22 cellular contexts compared by ENCODE assay signal in genomic region chr4:115357767-115358166, GRCh38.
DNase-seq lines count a peak whose midpoint lies in the region; ATAC-seq and TF ChIP-seq lines count a peak whose summit lies in the region.
"Had no signal": no experiment of that assay in that cellular context is flagged by ENCODE, and none has a peak within 500 bp of the region (broad histone marks: within the 10 kb centered on the region; RNA-seq: fewer than 3 reads in every experiment).

No MANE protein-coding gene starts in this region.

- ATAC-seq in SK-N-SH treated with all-trans-retinoic acid at 6 μM for 48 hours (no peak), HG02678 (IDR thresholded peaks at IDR 0.05; ENCODE audit: unreplicated experiment) (no peak), HG02623 (IDR thresholded peaks at IDR 0.05; ENCODE audit: unreplicated experiment) (no peak), GM18498 (IDR thresholded peaks at IDR 0.05; ENCODE audit: unreplicated experiment) (no peak)

- no peaks in the 10 kb centered on the region for H3K27me3 ChIP-seq in SK-N-SH (ENCODE audit: insufficient read depth)
- no peaks in the 10 kb centered on the region for H3K27me3 ChIP-seq in mesendoderm (ENCODE audit: insufficient read depth, low read length, poor library complexity)
- no peaks in the 10 kb centered on the region for H3K27me3 ChIP-seq in neural cell (ENCODE audit: insufficient read depth, low read depth, low read length)
- H3K27me3 ChIP-seq: BE2C, BLaER1 had no signal

- H3K4me3 ChIP-seq in SK-N-SH (ENCODE audit: low read depth in 2 of 2, low read length in 1 of 2) (no peak overlapping the region), mesendoderm (ENCODE audit: low read length) (no peak overlapping the region), neural cell (ENCODE audit: low read length) (no peak overlapping the region)
- H3K4me3 ChIP-seq: BLaER1 had no signal

- POLR2A ChIA-PET in SK-N-SH (lab: Yijun Ruan, JAX) = no interaction called here

- TF ChIP-seq RAD21 in SK-N-SH (IDR thresholded peaks at IDR 0.05; ENCODE audit: low read length) (no peak), neural cell (conservative IDR thresholded peaks at IDR 0.05) (no peak)

- CTCF ChIA-PET in SK-N-SH (lab: Yijun Ruan, JAX) = no interaction called here

- no peak overlapping the region for H3K23ac ChIP-seq in mesendoderm (ENCODE audit: low read length)

- no peak overlapping the region for H3K56ac ChIP-seq in mesendoderm (ENCODE audit: low read length)

- DNase-seq in SK-N-SH (peak; percentile 23), NCI-H69 (lab: John Stamatoyannopoulos, UW) (peak; percentile 54), mesendoderm (peak; percentile 44)
- DNase-seq: 8988T; ACHN; BE2C; C1 segment of cervical spinal cord; CD4-positive, alpha-beta memory T cell; CD4-positive, CD25-positive, alpha-beta regulatory T cell; CD8-positive, alpha-beta memory T cell; COR-L47; DMS 273 treated with DMSO at 0.1 percent for 48 hours; DMS153; DMS53; DMS79; GF-D8 had no signal

- H3K4ac ChIP-seq in mesendoderm (ENCODE audit: low read depth, low read length) = no peak overlapping the region

- H3K79me2 ChIP-seq in SK-N-SH (ENCODE audit: insufficient read depth) (no peaks in the 10 kb centered on the region), mesendoderm (ENCODE audit: control insufficient read depth, insufficient read depth, low read length) (no peaks in the 10 kb centered on the region), neural cell (replicated peaks; ENCODE audit: insufficient read depth, low read length) (no peaks in the 10 kb centered on the region)

- no peak overlapping the region for H3K27ac ChIP-seq in SK-N-SH (ENCODE audit: low read depth in 2 of 2, low read length in 1 of 2)
- no peak overlapping the region for H3K27ac ChIP-seq in mesendoderm (ENCODE audit: low read depth, low read length)
- H3K27ac ChIP-seq in neural cell (ENCODE audit: low read length) = no peak overlapping the region
- H3K27ac ChIP-seq: BLaER1 had no signal

- no peak overlapping the region for H4K8ac ChIP-seq in mesendoderm (ENCODE audit: low read depth, low read length)

- H3K9me3 ChIP-seq in SK-N-SH (no peaks in the 10 kb centered on the region), neural cell (ENCODE audit: low read length) (peaks cover 8% of the 10 kb centered on the region)
- H3K9me3 ChIP-seq: BE2C had no signal

- H2BK120ac ChIP-seq in mesendoderm (ENCODE audit: low read depth, low read length) = no peak overlapping the region

- H2AFZ ChIP-seq in SK-N-SH (ENCODE audit: low read depth) = no peak overlapping the region
- no peak overlapping the region for H2AFZ ChIP-seq in neural cell (ENCODE audit: low read depth, low read length)

- H3K9me2 ChIP-seq in SK-N-SH = no peaks in the 10 kb centered on the region
- H3K9me2 ChIP-seq in neural cell (ENCODE audit: insufficient read depth, low read length) = no peaks in the 10 kb centered on the region

- H2AK5ac ChIP-seq in mesendoderm (ENCODE audit: low read length) = no peak overlapping the region

- H3F3A ChIP-seq in SK-N-SH (replicated peaks; ENCODE audit: insufficient read depth) (no peaks in the 10 kb centered on the region), neural cell (ENCODE audit: insufficient read depth, low read length, poor library complexity, severe bottlenecking) (no peaks in the 10 kb centered on the region)

- no peak overlapping the region for H4K5ac ChIP-seq in mesendoderm (ENCODE audit: low read length)

- no peak overlapping the region for H3K18ac ChIP-seq in mesendoderm (ENCODE audit: low read length)

- H2BK15ac ChIP-seq in mesendoderm (replicated peaks; ENCODE audit: low read depth) = no peak overlapping the region

- no peaks in the 10 kb centered on the region for H3K79me1 ChIP-seq in mesendoderm (ENCODE audit: low read length)

- H3K4me2 ChIP-seq in SK-N-SH (no peak overlapping the region), mesendoderm (ENCODE audit: low read length) (no peak overlapping the region), neural cell (ENCODE audit: low read length) (no peak overlapping the region)
- H3K4me2 ChIP-seq: BLaER1 had no signal

- no peak for TF ChIP-seq EP300 in SK-N-SH (IDR thresholded peaks at IDR 0.05; ENCODE audit: borderline replicate concordance in 1 of 2, low read depth in 1 of 2, low read length in 1 of 2)
- no peak for TF ChIP-seq EP300 in neural cell (conservative IDR thresholded peaks at IDR 0.05; ENCODE audit: poor library complexity, severe bottlenecking)

- H4K20me1 ChIP-seq in SK-N-SH (ENCODE audit: insufficient read depth) = no peaks in the 10 kb centered on the region
- no peaks in the 10 kb centered on the region for H4K20me1 ChIP-seq in neural cell (ENCODE audit: insufficient read depth)
- H4K20me1 ChIP-seq: BLaER1 had no signal

- TF ChIP-seq CTCF in SK-N-SH (IDR thresholded peaks at IDR 0.05) (no peak), neural cell (IDR thresholded peaks at IDR 0.05; ENCODE audit: poor library complexity, severe bottlenecking) (no peak)

- H3K36me3 ChIP-seq in SK-N-SH (replicated peaks in 1 of 2; ENCODE audit: control insufficient read depth in 1 of 2, insufficient read depth in 2 of 2, low read length in 1 of 2) (no peaks in the 10 kb centered on the region), mesendoderm (ENCODE audit: control insufficient read depth, insufficient read depth, low read length) (no peaks in the 10 kb centered on the region), neural cell (ENCODE audit: insufficient read depth, low read length) (no peaks in the 10 kb centered on the region)
- H3K36me3 ChIP-seq: BE2C, BLaER1 had no signal

- no peak overlapping the region for H2BK5ac ChIP-seq in mesendoderm (ENCODE audit: low read length)

- no peaks in the 10 kb centered on the region for H3K4me1 ChIP-seq in SK-N-SH (ENCODE audit: control insufficient read depth in 1 of 2, insufficient read depth in 2 of 2, low read depth in 1 of 2, low read length in 1 of 2)
- no peaks in the 10 kb centered on the region for H3K4me1 ChIP-seq in mesendoderm (ENCODE audit: control insufficient read depth, low read depth, low read length)
- H3K4me1 ChIP-seq: BE2C, BLaER1 had no signal

- H3K9ac ChIP-seq in SK-N-SH = no peak overlapping the region
- H3K9ac ChIP-seq in mesendoderm (ENCODE audit: low read length) = no peak overlapping the region
- no peak overlapping the region for H3K9ac ChIP-seq in neural cell (ENCODE audit: low read length)
- H3K9ac ChIP-seq: BLaER1 had no signal

TF ChIP-seq in SK-N-SH, 30 proteins besides CTCF, POLR2A, EP300 and RAD21 (continues in another document):
- TF ChIP-seq NFIC (IDR thresholded peaks at IDR 0.05; ENCODE audit: borderline replicate concordance) (no peak), PBX3 (IDR thresholded peaks at IDR 0.05) (no peak), TEAD4 (IDR thresholded peaks at IDR 0.05; ENCODE audit: borderline replicate concordance, insufficient read depth) (no peak), SMC3 (IDR thresholded peaks at IDR 0.05; ENCODE audit: low read depth, low read length) (no peak), MAX (IDR thresholded peaks at IDR 0.05; ENCODE audit: low read depth) (no peak)

TF ChIP-seq in SK-N-SH treated with all-trans-retinoic acid at 6 μM for 48 hours, 23 proteins besides CTCF, POLR2A, EP300 and RAD21 (continues in another document):
- TF ChIP-seq BACH2 (CRISPR knock-in tag; IDR thresholded peaks at IDR 0.05; ENCODE audit: borderline replicate concordance) (no peak), ARNTL (CRISPR knock-in tag; IDR thresholded peaks at IDR 0.05; ENCODE audit: borderline replicate concordance, low read depth) (no peak), CSDC2 (CRISPR knock-in tag; IDR thresholded peaks at IDR 0.05) (no peak), POU6F1 (CRISPR knock-in tag; IDR thresholded peaks at IDR 0.05; ENCODE audit: borderline replicate concordance, low read depth) (no peak)

TF ChIP-seq in neural cell, 6 proteins besides CTCF, POLR2A, EP300 and RAD21:
- TF ChIP-seq POLR2AphosphoS5 (IDR thresholded peaks at IDR 0.05) = peak; percentile 23
- no peak for TF ChIP-seq MXI1 (conservative IDR thresholded peaks at IDR 0.05; ENCODE audit: poor library complexity, severe bottlenecking)
- TF ChIP-seq TAF1 (IDR thresholded peaks at IDR 0.05; ENCODE audit: low read depth) = no peak
- TF ChIP-seq EZH2 (IDR thresholded peaks at IDR 0.05; ENCODE audit: borderline replicate concordance, insufficient read depth, low read length, poor library complexity, severe bottlenecking) = no peak
- TF ChIP-seq SMC3 (conservative IDR thresholded peaks at IDR 0.05; ENCODE audit: poor library complexity) = no peak
- TF ChIP-seq REST (IDR thresholded peaks at IDR 0.05; ENCODE audit: borderline replicate concordance) = no peak
